Comparison of ENCODE assay signal across 11 cellular contexts in the genomic region with DNA sequence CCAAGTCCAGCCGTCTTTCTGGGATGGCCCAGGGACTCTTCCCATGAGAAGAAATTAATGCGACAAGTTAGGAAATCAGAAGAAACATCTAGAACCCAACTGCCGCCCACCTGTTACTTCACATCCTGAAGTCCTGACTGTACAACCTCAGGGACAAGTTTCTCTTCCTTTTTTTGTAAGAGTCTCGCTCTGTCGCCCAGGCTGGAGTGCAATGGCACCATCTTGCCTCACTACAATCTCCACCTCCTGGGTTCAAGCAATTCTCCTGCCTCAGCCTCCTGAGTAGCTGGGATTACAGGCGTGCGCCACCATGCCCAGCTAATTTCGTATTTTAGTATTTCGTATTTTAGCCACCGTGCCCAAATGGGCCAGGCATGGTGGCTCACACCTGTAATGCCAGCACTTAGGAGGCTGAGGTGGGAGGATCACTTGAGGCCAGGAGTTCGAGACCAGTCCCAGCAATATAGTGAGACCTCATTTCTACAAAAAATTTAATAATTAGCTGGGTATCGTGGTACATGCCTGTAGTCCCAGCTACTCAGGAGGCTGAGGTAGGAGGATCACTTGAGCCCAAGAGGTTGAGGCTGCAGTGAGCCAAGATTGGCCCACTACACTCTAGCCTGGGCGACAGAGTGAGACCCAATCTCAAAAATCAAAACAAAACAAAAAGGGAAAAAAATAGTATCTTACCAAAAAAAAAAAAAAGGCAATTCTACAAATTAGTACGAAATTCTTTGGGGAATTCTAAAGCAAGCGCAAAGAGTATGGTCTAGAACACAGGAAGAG. TPM values are rescaled to one million over a fixed set of nuclear protein-coding genes. Genes with fewer than 3 reads are reported as not detected.
DNase-seq lines count a peak whose midpoint lies in the region; ATAC-seq, FAIRE-seq and TF ChIP-seq lines count a peak whose summit lies in the region.
"Had no signal": no experiment of that assay in that cellular context is flagged by ENCODE, and none has a peak within 500 bp of the region (broad histone marks: within the 10 kb centered on the region; RNA-seq: fewer than 3 reads in every experiment).

No MANE protein-coding gene starts in this region.

- H3K4me3 Mint-ChIP-seq in CD4-positive, CD25-positive, alpha-beta regulatory T cell, result no peak overlapping the region
- H3K4me3 Mint-ChIP-seq in activated B cell treated with CpG ODN at 0.5 μM for 24 hours, result peak overlapping the region; percentile 55
- H3K4me3 Mint-ChIP-seq in type B pancreatic cell, result no peak overlapping the region
- no peak overlapping the region for H3K4me3 Mint-ChIP-seq in activated CD4-positive, alpha-beta T cell treated with anti-CD3 and anti-CD28 coated beads for 36 hours

- peaks cover 34% of the 10 kb centered on the region for H3K36me3 Mint-ChIP-seq in CD4-positive, CD25-positive, alpha-beta regulatory T cell
- peaks cover 56% of the 10 kb centered on the region for H3K36me3 Mint-ChIP-seq in activated B cell treated with CpG ODN at 0.5 μM for 24 hours (ENCODE audit: low read depth)
- H3K36me3 Mint-ChIP-seq in type B pancreatic cell, result peaks cover 27% of the 10 kb centered on the region
- peaks cover 49% of the 10 kb centered on the region for H3K36me3 Mint-ChIP-seq in activated CD4-positive, alpha-beta T cell treated with anti-CD3 and anti-CD28 coated beads for 36 hours (ENCODE audit: low read depth)

- H3K27me3 ChIP-seq in CD4-positive, CD25-positive, alpha-beta regulatory T cell (ENCODE audit: control insufficient read depth, insufficient read depth, low read length), result no peaks in the 10 kb centered on the region
- no peaks in the 10 kb centered on the region for H3K27me3 ChIP-seq in brain microvascular endothelial cell (replicated peaks)
- H3K27me3 ChIP-seq: colonic mucosa had no signal

- in situ Hi-C loops in brain microvascular endothelial cell (cut with HindIII; ENCODE audit: low pct_ligation_motif_present, low sequenced_read_pairs), result no loop called here

- H3K4me3 ChIP-seq in CD4-positive, CD25-positive, alpha-beta regulatory T cell (ENCODE audit: low read depth, low read length), result no peak overlapping the region
- no peak overlapping the region for H3K4me3 ChIP-seq in brain microvascular endothelial cell (ENCODE audit: low read depth, low read length)
- H3K4me3 ChIP-seq: colonic mucosa had no signal

- H3K27ac ChIP-seq in CD4-positive, CD25-positive, alpha-beta regulatory T cell (ENCODE audit: insufficient read depth, low read length, poor library complexity, severe bottlenecking), result no peak overlapping the region
- no peak overlapping the region for H3K27ac ChIP-seq in brain microvascular endothelial cell
- H3K27ac ChIP-seq: colonic mucosa had no signal

- peaks cover 0 to 2% (median under 1%) of the 10 kb centered on the region in 4 donors for H3K4me1 Mint-ChIP-seq in CD4-positive, CD25-positive, alpha-beta regulatory T cell
- H3K4me1 Mint-ChIP-seq in activated B cell treated with CpG ODN at 0.5 μM for 24 hours (peaks cover 73% of the 10 kb centered on the region), type B pancreatic cell (ENCODE audit: unreplicated experiment) (no peaks in the 10 kb centered on the region)
- H3K4me1 Mint-ChIP-seq in activated CD4-positive, alpha-beta T cell treated with anti-CD3 and anti-CD28 coated beads for 36 hours, result no peaks in the 10 kb centered on the region

- intact Hi-C loops in activated B cell treated with CpG ODN at 0.5 μM for 24 hours (cut with micrococcal nuclease), result loop anchor here (1.0 to 2.0 kb wide), 7 partner anchors 11 to 54 kb away; a partner anchor contains a TSS
- intact Hi-C loops in activated CD4-positive, alpha-beta T cell treated with anti-CD3 and anti-CD28 coated beads for 36 hours (cut with DNase I, micrococcal nuclease), result no loop called here

- no peak for DNase-seq in CD4-positive, CD25-positive, alpha-beta regulatory T cell
- DNase-seq in GM19239 (ENCODE audit: insufficient read length, low spot score) (no peak), activated B cell treated with CpG ODN at 0.5 μM for 24 hours (no peak), type B pancreatic cell (ENCODE audit: extremely low spot score, unreplicated experiment) (no peak), brain microvascular endothelial cell (no peak), putamen (ENCODE audit: low spot score) (no peak)
- no peak for DNase-seq in activated CD4-positive, alpha-beta T cell treated with anti-CD3 and anti-CD28 coated beads for 36 hours
- DNase-seq: Calu3, colonic mucosa, NCI-H1105 had no signal

- POLR2A ChIA-PET in activated B cell treated with CpG ODN at 0.5 μM for 24 hours (lab: Charles Lee), result interaction anchor here (0.5 to 6.6 kb wide), 20 partner anchors 7 to 432 kb away, joined by 3 to 142 read pairs (median 5); a partner anchor contains a TSS
- POLR2A ChIA-PET in activated CD4-positive, alpha-beta T cell treated with anti-CD3 and anti-CD28 coated beads for 36 hours (lab: Charles Lee), result no interaction called here

- TF ChIP-seq CTCF in activated B cell treated with CpG ODN at 0.5 μM for 24 hours (IDR thresholded peaks at IDR 0.05), result no peak
- no peak for TF ChIP-seq CTCF in type B pancreatic cell (conservative IDR thresholded peaks at IDR 0.05)
- TF ChIP-seq CTCF in brain microvascular endothelial cell (IDR thresholded peaks at IDR 0.05; ENCODE audit: low read depth, low read length, missing control alignments), result no peak

- H3K9me3 Mint-ChIP-seq in CD4-positive, CD25-positive, alpha-beta regulatory T cell, result no peaks in the 10 kb centered on the region
- H3K9me3 Mint-ChIP-seq in activated B cell treated with CpG ODN at 0.5 μM for 24 hours, result no peaks in the 10 kb centered on the region
- H3K9me3 Mint-ChIP-seq in type B pancreatic cell, result no peaks in the 10 kb centered on the region
- H3K9me3 Mint-ChIP-seq in activated CD4-positive, alpha-beta T cell treated with anti-CD3 and anti-CD28 coated beads for 36 hours (ENCODE audit: low read depth), result no peaks in the 10 kb centered on the region

- H3K27me3 Mint-ChIP-seq in CD4-positive, CD25-positive, alpha-beta regulatory T cell, result no peaks in the 10 kb centered on the region
- H3K27me3 Mint-ChIP-seq in activated B cell treated with CpG ODN at 0.5 μM for 24 hours (no peaks in the 10 kb centered on the region), type B pancreatic cell (no peaks in the 10 kb centered on the region)
- no peaks in the 10 kb centered on the region for H3K27me3 Mint-ChIP-seq in activated CD4-positive, alpha-beta T cell treated with anti-CD3 and anti-CD28 coated beads for 36 hours

- H3K27ac Mint-ChIP-seq in CD4-positive, CD25-positive, alpha-beta regulatory T cell, result peak overlapping the region; percentile 5 to 79 (median 65)
- H3K27ac Mint-ChIP-seq in activated B cell treated with CpG ODN at 0.5 μM for 24 hours (peak overlapping the region; percentile 92), type B pancreatic cell (no peak overlapping the region)
- no peak overlapping the region for H3K27ac Mint-ChIP-seq in activated CD4-positive, alpha-beta T cell treated with anti-CD3 and anti-CD28 coated beads for 36 hours

- CTCF ChIA-PET in activated B cell treated with CpG ODN at 0.5 μM for 24 hours (lab: Charles Lee), result interaction anchor here (0.9 to 2.2 kb wide), 4 partner anchors 23 to 171 kb away, joined by 3 to 8 read pairs (median 6); no protein-coding TSS in a partner anchor
- CTCF ChIA-PET in activated CD4-positive, alpha-beta T cell treated with anti-CD3 and anti-CD28 coated beads for 36 hours (lab: Charles Lee), result interaction anchor here (0.6 to 1.3 kb wide), 6 partner anchors 24 to 1413 kb away, joined by 3 to 4 read pairs (median 3); no protein-coding TSS in a partner anchor

- no peaks in the 10 kb centered on the region for H3K4me1 ChIP-seq in CD4-positive, CD25-positive, alpha-beta regulatory T cell (ENCODE audit: control insufficient read depth, insufficient read depth, low read length, poor library complexity, severe bottlenecking)
- H3K4me1 ChIP-seq: colonic mucosa had no signal

- FAIRE-seq in GM19239 (lab: Jason Lieb, UNC), result peak; percentile 76

- ATAC-seq in CD4-positive, CD25-positive, alpha-beta regulatory T cell (ENCODE audit: low read depth in 2 of 2), result no peak
- ATAC-seq in HG03097 (IDR thresholded peaks at IDR 0.05; ENCODE audit: low FRiP score, unreplicated experiment), result peak; percentile 29
- ATAC-seq in activated B cell treated with CpG ODN at 0.5 μM for 24 hours (ENCODE audit: low read depth), result peak; percentile 39
- ATAC-seq in activated CD4-positive, alpha-beta T cell treated with anti-CD3 and anti-CD28 coated beads for 36 hours, result no peak

- no peaks in the 10 kb centered on the region for H3K9me3 ChIP-seq in CD4-positive, CD25-positive, alpha-beta regulatory T cell (ENCODE audit: control insufficient read depth in 2 of 2, low read length in 2 of 2)
- H3K9me3 ChIP-seq: colonic mucosa had no signal

- H3K36me3 ChIP-seq in CD4-positive, CD25-positive, alpha-beta regulatory T cell (ENCODE audit: control insufficient read depth, insufficient read depth, low read length), result peaks cover 33% of the 10 kb centered on the region
- peaks cover 7% of the 10 kb centered on the region for H3K36me3 ChIP-seq in brain microvascular endothelial cell (replicated peaks)
- H3K36me3 ChIP-seq: colonic mucosa had no signal

RNA-seq across cellular contexts. Expression of a gene that starts 20.8 kb away (rescaled TPM):
- 3.9 TPM for total RNA-seq in CD4-positive, CD25-positive, alpha-beta regulatory T cell
- polyA plus RNA-seq in CD4-positive, CD25-positive, alpha-beta regulatory T cell, result 1 to 10 TPM; 2.2 to 6.3 (median 3.1) TPM
- total RNA-seq in activated B cell treated with CpG ODN at 0.5 μM for 24 hours, result 291 and 329 TPM in 2 replicates
- 0.24 and 0.89 TPM in 2 replicates for total RNA-seq in type B pancreatic cell (ENCODE audit: low replicate concordance)
- total RNA-seq in activated CD4-positive, alpha-beta T cell treated with anti-CD3 and anti-CD28 coated beads for 36 hours, result 1 to 10 TPM; 1.7 to 2.4 TPM

RNA-seq across cellular contexts. Expression of a gene that starts 23.6 kb away (rescaled TPM):
- total RNA-seq in CD4-positive, CD25-positive, alpha-beta regulatory T cell, result 15.8 TPM
- polyA plus RNA-seq in CD4-positive, CD25-positive, alpha-beta regulatory T cell, result 10 to 100 TPM; 26.4 to 33.8 (median 27.5) TPM
- total RNA-seq in activated B cell treated with CpG ODN at 0.5 μM for 24 hours (44.0 and 45.8 TPM in 2 replicates), type B pancreatic cell (ENCODE audit: low replicate concordance) (26.5 and 40.9 TPM in 2 replicates)
- total RNA-seq in activated CD4-positive, alpha-beta T cell treated with anti-CD3 and anti-CD28 coated beads for 36 hours, result 100 to 1,000 TPM in 1 of 2 experiments, 10 to 100 TPM in 1; 84.9 to 123 TPM

RNA-seq across cellular contexts. Expression of a gene that starts 56.5 kb away (rescaled TPM):
- total RNA-seq in CD4-positive, CD25-positive, alpha-beta regulatory T cell, result 263 TPM
- polyA plus RNA-seq in CD4-positive, CD25-positive, alpha-beta regulatory T cell, result 100 to 1,000 TPM; 222 to 257 (median 233) TPM
- total RNA-seq in activated B cell treated with CpG ODN at 0.5 μM for 24 hours, result 263 and 280 TPM in 2 replicates
- 250 and 251 TPM in 2 replicates for total RNA-seq in type B pancreatic cell (ENCODE audit: low replicate concordance)
- 100 to 1,000 TPM; 441 to 496 TPM for total RNA-seq in activated CD4-positive, alpha-beta T cell treated with anti-CD3 and anti-CD28 coated beads for 36 hours

RNA-seq across cellular contexts. Expression of a gene that starts 58.6 kb away (rescaled TPM):
- total RNA-seq in CD4-positive, CD25-positive, alpha-beta regulatory T cell, result 2.9 TPM
- polyA plus RNA-seq in CD4-positive, CD25-positive, alpha-beta regulatory T cell, result under 1 TPM; 0.09 to 0.38 (median 0.21) TPM
- total RNA-seq in activated B cell treated with CpG ODN at 0.5 μM for 24 hours (60.4 and 61.7 TPM in 2 replicates), type B pancreatic cell (ENCODE audit: low replicate concordance) (45.0 and 48.9 TPM in 2 replicates)
- 1 to 10 TPM; 1.4 to 1.8 TPM for total RNA-seq in activated CD4-positive, alpha-beta T cell treated with anti-CD3 and anti-CD28 coated beads for 36 hours

Comparison
In these comparisons a context has a peak if more than half of its experiments do, and no peak if none do; other contexts are left out.
1. ATAC-seq: peak in HG03097 (single experiment) and activated B cell treated with CpG ODN at 0.5 μM for 24 hours (single experiment); none in CD4-positive, CD25-positive, alpha-beta regulatory T cell (0 of 2) and activated CD4-positive, alpha-beta T cell treated with anti-CD3 and anti-CD28 coated beads for 36 hours (single experiment).
2. H3K27ac Mint-ChIP-seq: peak in CD4-positive, CD25-positive, alpha-beta regulatory T cell (3 of 3) and activated B cell treated with CpG ODN at 0.5 μM for 24 hours (single experiment); none in type B pancreatic cell (single experiment) and activated CD4-positive, alpha-beta T cell treated with anti-CD3 and anti-CD28 coated beads for 36 hours (single experiment).
3. RNA of a gene that starts 20.8 kb away (total RNA-seq): 291 to 329 TPM in activated B cell treated with CpG ODN at 0.5 μM for 24 hours; 3.9 TPM in CD4-positive, CD25-positive, alpha-beta regulatory T cell (single experiment), 1.7 to 2.4 TPM in activated CD4-positive, alpha-beta T cell treated with anti-CD3 and anti-CD28 coated beads for 36 hours and 0.24 to 0.89 TPM in type B pancreatic cell; every median in the first group is over 10 times any median in the second.